In genomic region chr12:52582489-52582888, GRCh38 we compare ENCODE assay signal across 1 cellular context.
A peak's percentile ranks its signal among the peaks of the same experiment; 100 is the strongest.
TF ChIP-seq lines count a peak whose summit lies in the region.

No MANE protein-coding gene starts in this region.

TF ChIP-seq in HEK293, 187 proteins besides CTCF, POLR2A, EP300 and RAD21 (continued from another document):
- TF ChIP-seq ZNF335 (tag by site-specific recombination; conservative IDR thresholded peaks at IDR 0.05), result peak; percentile 83; the same call in 1 of the 2 replicates
- TF ChIP-seq ZSCAN18 (tag by site-specific recombination; IDR thresholded peaks at IDR 0.05), result no peak
- no peak for TF ChIP-seq ZNF626 (tag by site-specific recombination; IDR thresholded peaks at IDR 0.05)
